14 cellular contexts compared by ENCODE assay signal in the genomic region with DNA sequence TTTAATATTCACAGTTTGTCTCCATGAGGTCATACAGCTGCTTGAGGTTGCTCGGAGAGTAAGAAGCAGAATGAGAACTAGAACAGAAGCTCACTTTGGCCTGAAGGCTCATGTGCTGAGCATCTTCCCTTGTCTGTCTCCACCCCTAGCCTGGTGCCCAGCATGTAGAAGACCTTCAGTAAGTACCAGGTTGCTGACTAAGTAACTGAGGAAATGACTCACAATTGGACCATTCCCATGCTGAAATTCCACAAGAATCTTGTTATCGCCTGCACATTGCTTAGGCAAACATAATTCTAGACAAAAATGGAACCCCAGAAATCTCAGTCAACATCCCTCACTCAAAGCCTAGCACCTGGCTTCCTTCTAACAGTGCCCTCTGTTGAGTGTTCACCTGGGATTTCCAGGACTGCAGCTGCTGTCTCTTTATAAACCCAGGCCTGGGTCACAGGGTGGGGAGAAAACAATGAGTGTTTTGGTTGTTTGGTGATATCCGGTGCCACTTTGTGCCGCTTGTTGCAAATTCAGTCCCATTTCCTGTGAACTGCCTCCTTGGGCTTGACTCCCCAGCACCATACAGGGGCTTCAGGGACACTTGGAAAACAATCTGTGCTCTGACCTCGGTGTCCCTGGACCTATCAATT.
A peak's percentile ranks its signal among the peaks of the same experiment; 100 is the strongest.
DNase-seq lines count a peak whose midpoint lies in the region; ATAC-seq and TF ChIP-seq lines count a peak whose summit lies in the region.
"Had no signal": no experiment of that assay in that cellular context is flagged by ENCODE, and none has a peak within 500 bp of the region (broad histone marks: within the 10 kb centered on the region; RNA-seq: fewer than 3 reads in every experiment).

No MANE protein-coding gene starts in this region.

- H3K9me3 Mint-ChIP-seq in activated CD4-positive, alpha-beta T cell treated with anti-CD3 and anti-CD28 coated beads, Interleukin-2, amount 10 ng/mL, durations not matched to agents 7 days and 5 days: peaks cover 9% of the 10 kb centered on the region
- peaks cover 10% of the 10 kb centered on the region for H3K9me3 Mint-ChIP-seq in stimulated activated effector memory CD8-positive, alpha-beta T cell treated with anti-CD3 and anti-CD28 coated beads, Interleukin-12 subunit alpha, Interleukin-12 subunit beta, amount 100 ng/mL, for 72 hours
- H3K9me3 Mint-ChIP-seq in endothelial cell (ENCODE audit: unreplicated experiment): peaks cover 11% of the 10 kb centered on the region

- H3K27me3 ChIP-seq in RWPE2 (ENCODE audit: insufficient read depth, poor library complexity, severe bottlenecking): no peaks in the 10 kb centered on the region
- H3K27me3 ChIP-seq: heart right ventricle had no signal

- H3K27ac Mint-ChIP-seq in activated CD4-positive, alpha-beta T cell treated with anti-CD3 and anti-CD28 coated beads, Interleukin-2, amount 10 ng/mL, durations not matched to agents 7 days and 5 days: peak overlapping the region; percentile 38
- H3K27ac Mint-ChIP-seq in stimulated activated effector memory CD8-positive, alpha-beta T cell treated with anti-CD3 and anti-CD28 coated beads, Interleukin-12 subunit alpha, Interleukin-12 subunit beta, amount 100 ng/mL, for 72 hours: peak overlapping the region; percentile 1
- H3K27ac Mint-ChIP-seq in endothelial cell (ENCODE audit: unreplicated experiment): no peak overlapping the region
- H3K27ac Mint-ChIP-seq: activated B cell treated with CpG ODN at 0.5 μM for 24 hours; activated naive CD8-positive, alpha-beta T cell treated with anti-CD3 and anti-CD28 coated beads, Interleukin-2, amount 50 U/mL, for 24 hours; H9; naive thymus-derived CD8-positive, alpha-beta T cell had no signal

- peaks cover 18% of the 10 kb centered on the region for H3K4me1 ChIP-seq in RWPE2 (ENCODE audit: insufficient read depth, poor library complexity, severe bottlenecking)

- no peak for TF ChIP-seq CTCF in RWPE2 (IDR thresholded peaks at IDR 0.05; ENCODE audit: poor library complexity, severe bottlenecking)
- no peak for TF ChIP-seq CTCF in fibroblast of pulmonary artery (IDR thresholded peaks at IDR 0.05; ENCODE audit: low read length, missing control alignments)
- no peak for TF ChIP-seq CTCF in endothelial cell (IDR thresholded peaks at IDR 0.05; ENCODE audit: unreplicated experiment)

- CTCF ChIA-PET in activated CD4-positive, alpha-beta T cell treated with anti-CD3 and anti-CD28 coated beads, Interleukin-2, amount 10 ng/mL, durations not matched to agents 7 days and 5 days (lab: Charles Lee): interaction anchor here (1.0 to 2.4 kb wide), 4 partner anchors 9 to 23 kb away, joined by 3 to 9 read pairs (median 5); no protein-coding TSS in a partner anchor

- no peak for DNase-seq in activated CD4-positive, alpha-beta T cell treated with anti-CD3 and anti-CD28 coated beads, Interleukin-2, amount 10 ng/mL, durations not matched to agents 7 days and 5 days
- no peak for DNase-seq in activated CD4-positive, alpha-beta T cell treated with anti-CD3 and anti-CD28 coated beads for 1 hour
- peak; percentile 80 for DNase-seq in RWPE2 (ENCODE audit: low spot score)
- peak; percentile 95 for DNase-seq in fibroblast of pulmonary artery (ENCODE audit: low read depth)
- no peak for DNase-seq in stimulated activated effector memory CD8-positive, alpha-beta T cell treated with anti-CD3 and anti-CD28 coated beads, Interleukin-12 subunit alpha, Interleukin-12 subunit beta, amount 100 ng/mL, for 72 hours (ENCODE audit: low spot score in 2 of 2)
- DNase-seq in NCI-H2227 (lab: John Stamatoyannopoulos, UW; ENCODE audit: unreplicated experiment): no peak
- DNase-seq in NCI-H187 treated with DMSO at 0.1 percent for 48 hours (lab: John Stamatoyannopoulos, UW): no peak
- no peak for DNase-seq in endothelial cell (ENCODE audit: low spot score)
- DNase-seq: activated B cell treated with CpG ODN at 0.5 μM for 24 hours; activated naive CD8-positive, alpha-beta T cell treated with anti-CD3 and anti-CD28 coated beads, Interleukin-2, amount 50 U/mL, for 24 hours; H9; heart right ventricle; naive thymus-derived CD8-positive, alpha-beta T cell; NCI-H526 treated with DMSO at 0.1 percent for 48 hours had no signal

- H3K4me3 ChIP-seq in RWPE2 (ENCODE audit: severe bottlenecking) (no peak overlapping the region), fibroblast of pulmonary artery (replicated peaks; ENCODE audit: low read depth, low read length) (no peak overlapping the region)
- H3K4me3 ChIP-seq: heart right ventricle had no signal

- H3K36me3 ChIP-seq in RWPE2 (ENCODE audit: low read depth): 0 out of 2 replicates have a peak, but pooled peaks cover 4% of the 10 kb centered on the region
- H3K36me3 ChIP-seq: heart right ventricle had no signal

- peak; percentile 99 for ATAC-seq in RWPE2 (ENCODE audit: low read depth)
- no peak for ATAC-seq in stimulated activated effector memory CD8-positive, alpha-beta T cell treated with anti-CD3 and anti-CD28 coated beads, Interleukin-12 subunit alpha, Interleukin-12 subunit beta, amount 100 ng/mL, for 72 hours
- ATAC-seq: activated naive CD8-positive, alpha-beta T cell treated with anti-CD3 and anti-CD28 coated beads, Interleukin-2, amount 50 U/mL, for 24 hours; naive thymus-derived CD8-positive, alpha-beta T cell had no signal

- POLR2A ChIA-PET in activated CD4-positive, alpha-beta T cell treated with anti-CD3 and anti-CD28 coated beads, Interleukin-2, amount 10 ng/mL, durations not matched to agents 7 days and 5 days (lab: Charles Lee): no interaction called here

- H3K4me1 Mint-ChIP-seq in activated CD4-positive, alpha-beta T cell treated with anti-CD3 and anti-CD28 coated beads, Interleukin-2, amount 10 ng/mL, durations not matched to agents 7 days and 5 days: peaks cover 2% of the 10 kb centered on the region
- peaks cover 24% of the 10 kb centered on the region for H3K4me1 Mint-ChIP-seq in stimulated activated effector memory CD8-positive, alpha-beta T cell treated with anti-CD3 and anti-CD28 coated beads, Interleukin-12 subunit alpha, Interleukin-12 subunit beta, amount 100 ng/mL, for 72 hours
- H3K4me1 Mint-ChIP-seq in endothelial cell (ENCODE audit: unreplicated experiment): peaks cover 5% of the 10 kb centered on the region
- H3K4me1 Mint-ChIP-seq: activated B cell treated with CpG ODN at 0.5 μM for 24 hours, H9 had no signal

- no peaks in the 10 kb centered on the region for H3K36me3 Mint-ChIP-seq in activated CD4-positive, alpha-beta T cell treated with anti-CD3 and anti-CD28 coated beads, Interleukin-2, amount 10 ng/mL, durations not matched to agents 7 days and 5 days (ENCODE audit: low read depth)
- no peaks in the 10 kb centered on the region for H3K36me3 Mint-ChIP-seq in stimulated activated effector memory CD8-positive, alpha-beta T cell treated with anti-CD3 and anti-CD28 coated beads, Interleukin-12 subunit alpha, Interleukin-12 subunit beta, amount 100 ng/mL, for 72 hours
- H3K36me3 Mint-ChIP-seq in endothelial cell (ENCODE audit: low read depth, unreplicated experiment): peaks cover 6% of the 10 kb centered on the region

- H3K27ac ChIP-seq in RWPE2 (ENCODE audit: poor library complexity, severe bottlenecking): peak overlapping the region; percentile 96
- H3K27ac ChIP-seq: heart right ventricle had no signal

- H3K9me3 ChIP-seq in RWPE2 (ENCODE audit: severe bottlenecking): no peaks in the 10 kb centered on the region
- H3K9me3 ChIP-seq: heart right ventricle had no signal

- H3K27me3 Mint-ChIP-seq in activated CD4-positive, alpha-beta T cell treated with anti-CD3 and anti-CD28 coated beads, Interleukin-2, amount 10 ng/mL, durations not matched to agents 7 days and 5 days: no peaks in the 10 kb centered on the region
- H3K27me3 Mint-ChIP-seq in endothelial cell (ENCODE audit: unreplicated experiment): no peaks in the 10 kb centered on the region
- H3K27me3 Mint-ChIP-seq: activated B cell treated with CpG ODN at 0.5 μM for 24 hours; activated naive CD8-positive, alpha-beta T cell treated with anti-CD3 and anti-CD28 coated beads, Interleukin-2, amount 50 U/mL, for 24 hours had no signal

- no peak overlapping the region for H3K4me3 Mint-ChIP-seq in activated CD4-positive, alpha-beta T cell treated with anti-CD3 and anti-CD28 coated beads, Interleukin-2, amount 10 ng/mL, durations not matched to agents 7 days and 5 days
- H3K4me3 Mint-ChIP-seq in stimulated activated effector memory CD8-positive, alpha-beta T cell treated with anti-CD3 and anti-CD28 coated beads, Interleukin-12 subunit alpha, Interleukin-12 subunit beta, amount 100 ng/mL, for 72 hours: no peak overlapping the region
- H3K4me3 Mint-ChIP-seq in endothelial cell (ENCODE audit: unreplicated experiment): no peak overlapping the region
- H3K4me3 Mint-ChIP-seq: activated B cell treated with CpG ODN at 0.5 μM for 24 hours; activated naive CD8-positive, alpha-beta T cell treated with anti-CD3 and anti-CD28 coated beads, Interleukin-2, amount 50 U/mL, for 24 hours; H9; naive thymus-derived CD8-positive, alpha-beta T cell had no signal

Comparison
In these comparisons a context has a peak if more than half of its experiments do, and no peak if none do; other contexts are left out.
1. DNase-seq: peak in RWPE2 (single experiment) and fibroblast of pulmonary artery (single experiment); none in activated CD4-positive, alpha-beta T cell treated with anti-CD3 and anti-CD28 coated beads, Interleukin-2, amount 10 ng/mL, durations not matched to agents 7 days and 5 days (single experiment), activated CD4-positive, alpha-beta T cell treated with anti-CD3 and anti-CD28 coated beads for 1 hour (single experiment), stimulated activated effector memory CD8-positive, alpha-beta T cell treated with anti-CD3 and anti-CD28 coated beads, Interleukin-12 subunit alpha, Interleukin-12 subunit beta, amount 100 ng/mL, for 72 hours (0 of 2), NCI-H2227 (single experiment), NCI-H187 treated with DMSO at 0.1 percent for 48 hours (single experiment) and endothelial cell (single experiment).